8 cellular contexts compared by ENCODE assay signal in the genomic region with DNA sequence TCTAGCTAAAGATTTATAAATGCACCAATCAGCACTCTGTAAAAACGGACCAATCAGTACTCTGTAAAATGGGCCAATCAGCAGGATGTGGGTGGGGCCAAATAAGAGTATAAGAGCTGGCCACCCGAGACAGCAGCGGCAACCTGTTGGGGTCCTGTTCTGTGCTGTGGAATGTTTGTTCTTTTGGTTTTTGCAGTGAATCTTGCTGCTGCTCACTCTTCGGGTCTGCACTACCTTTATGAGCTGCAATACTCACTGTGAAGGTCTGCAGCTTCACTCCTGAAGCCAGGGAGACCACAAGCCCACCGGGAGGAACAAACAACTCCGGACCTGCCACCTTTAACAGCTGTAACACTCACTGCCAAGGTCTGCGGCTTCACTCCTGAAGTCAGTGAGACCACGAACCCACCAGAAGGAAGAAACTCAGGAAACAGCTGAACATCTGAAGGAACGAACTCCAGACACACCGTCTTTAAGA. TPM values are rescaled to one million over a fixed set of nuclear protein-coding genes. Genes with fewer than 3 reads are reported as not detected.
DNase-seq lines count a peak whose midpoint lies in the region; ATAC-seq, FAIRE-seq and TF ChIP-seq lines count a peak whose summit lies in the region.
"Not testable (repeated sequence)": the region's sequence is repeated elsewhere in the genome, so short reads cannot be mapped to it uniquely, and the experiment has no call there.

No MANE protein-coding gene starts in this region.

- not testable (repeated sequence) for TF ChIP-seq EP300 in upper lobe of left lung (IDR thresholded peaks at IDR 0.05)

- H3K36me3 ChIP-seq in mucosa of rectum (ENCODE audit: control insufficient read depth in 2 of 2, insufficient read depth in 2 of 2, low read length in 2 of 2); upper lobe of left lung: not testable (repeated sequence)

- H3K4me3 ChIP-seq in coronary artery (peak overlapping the region; percentile 44), mucosa of rectum (ENCODE audit: low read length in 2 of 2) (peak overlapping the region in 1 of 2 donors; percentile 43), upper lobe of left lung (peak overlapping the region in 3 of 4 donors; percentile 9 to 19 (median 19))

- not testable (repeated sequence) for H3K9ac ChIP-seq in mucosa of rectum (ENCODE audit: low read depth in 1 of 2, low read length in 2 of 2)

- not testable (repeated sequence) for H3K4me1 ChIP-seq in mucosa of rectum (ENCODE audit: control insufficient read depth in 2 of 2, insufficient read depth in 2 of 2, low read length in 2 of 2)
- peaks cover 12 to 35% (median 17%) of the 10 kb centered on the region in 4 donors for H3K4me1 ChIP-seq in upper lobe of left lung

- H3K36me3 Mint-ChIP-seq in T-helper 17 cell (ENCODE audit: low read depth); activated CD8-positive, alpha-beta T cell treated with anti-CD3 and anti-CD28 coated beads for 36 hours (ENCODE audit: low read depth); activated T-helper 2 cell treated with anti-CD3 and anti-CD28 coated beads, Interferon-gamma antibody, Interleukin-2, Interleukin-4, amounts not matched to agents 10 μg/mL and 5 μg/mL and 100 μg/mL, durations not matched to agents 14 hours and 24 hours and 36 hours (ENCODE audit: low read depth): not testable (repeated sequence)

- TF ChIP-seq POLR2A in GM12891 (IDR thresholded peaks at IDR 0.05; ENCODE audit: low read depth, low read length) (peak; percentile 62; the same call in 1 of the 2 replicates), upper lobe of left lung (IDR thresholded peaks at IDR 0.05) (peak in 1 of 4 donors; percentile 67)

- TF ChIP-seq CTCF in activated CD8-positive, alpha-beta T cell treated with anti-CD3 and anti-CD28 coated beads for 36 hours (IDR thresholded peaks at IDR 0.05); coronary artery (IDR thresholded peaks at IDR 0.05); upper lobe of left lung (IDR thresholded peaks at IDR 0.05): not testable (repeated sequence)

- H3K4me1 Mint-ChIP-seq in T-helper 17 cell: peaks cover 24% of the 10 kb centered on the region
- peaks cover 36% of the 10 kb centered on the region for H3K4me1 Mint-ChIP-seq in activated CD8-positive, alpha-beta T cell treated with anti-CD3 and anti-CD28 coated beads for 36 hours (ENCODE audit: low read depth)
- H3K4me1 Mint-ChIP-seq in activated T-helper 2 cell treated with anti-CD3 and anti-CD28 coated beads, Interferon-gamma antibody, Interleukin-2, Interleukin-4, amounts not matched to agents 10 μg/mL and 5 μg/mL and 100 μg/mL, durations not matched to agents 14 hours and 24 hours and 36 hours (ENCODE audit: low read depth): peaks cover 25% of the 10 kb centered on the region

- ATAC-seq in T-helper 17 cell: peak; percentile 21
- ATAC-seq in activated CD8-positive, alpha-beta T cell treated with anti-CD3 and anti-CD28 coated beads for 36 hours: peak; percentile 34
- ATAC-seq in upper lobe of left lung (ENCODE audit: low FRiP score in 2 of 2): not testable (repeated sequence)

- WGBS in upper lobe of left lung, 2 donors: 57 to 73% methylated on average over 10 of the region's 10 CpGs

- H3K27me3 Mint-ChIP-seq in T-helper 17 cell: peaks cover 21% of the 10 kb centered on the region
- H3K27me3 Mint-ChIP-seq in activated CD8-positive, alpha-beta T cell treated with anti-CD3 and anti-CD28 coated beads for 36 hours: peaks cover 42% of the 10 kb centered on the region
- peaks cover 80% of the 10 kb centered on the region for H3K27me3 Mint-ChIP-seq in activated T-helper 2 cell treated with anti-CD3 and anti-CD28 coated beads, Interferon-gamma antibody, Interleukin-2, Interleukin-4, amounts not matched to agents 10 μg/mL and 5 μg/mL and 100 μg/mL, durations not matched to agents 14 hours and 24 hours and 36 hours (ENCODE audit: low read depth)

- FAIRE-seq in GM12891 (lab: Jason Lieb, UNC): peak; percentile 51

- H3K9me3 Mint-ChIP-seq in activated CD8-positive, alpha-beta T cell treated with anti-CD3 and anti-CD28 coated beads for 36 hours; activated T-helper 2 cell treated with anti-CD3 and anti-CD28 coated beads, Interferon-gamma antibody, Interleukin-2, Interleukin-4, amounts not matched to agents 10 μg/mL and 5 μg/mL and 100 μg/mL, durations not matched to agents 14 hours and 24 hours and 36 hours: not testable (repeated sequence)

- peak overlapping the region; percentile 90 for H3K4me3 Mint-ChIP-seq in T-helper 17 cell
- peak overlapping the region; percentile 71 for H3K4me3 Mint-ChIP-seq in activated CD8-positive, alpha-beta T cell treated with anti-CD3 and anti-CD28 coated beads for 36 hours
- H3K4me3 Mint-ChIP-seq in activated T-helper 2 cell treated with anti-CD3 and anti-CD28 coated beads, Interferon-gamma antibody, Interleukin-2, Interleukin-4, amounts not matched to agents 10 μg/mL and 5 μg/mL and 100 μg/mL, durations not matched to agents 14 hours and 24 hours and 36 hours (ENCODE audit: low read depth): peak overlapping the region; percentile 51

- H3K27ac ChIP-seq in coronary artery (peak overlapping the region; percentile 43 to 63), mucosa of rectum (ENCODE audit: low read depth in 2 of 2, low read length in 2 of 2) (peak overlapping the region; percentile 12 to 28), upper lobe of left lung (peak overlapping the region in 1 of 4 donors; percentile 14)

- not testable (repeated sequence) for DNase-seq in GM12891 (ENCODE audit: insufficient read length, low spot score); activated T-helper 2 cell treated with anti-CD3 and anti-CD28 coated beads, Interferon-gamma antibody, Interleukin-2, Interleukin-4, amounts not matched to agents 10 μg/mL and 5 μg/mL and 100 μg/mL, durations not matched to agents 14 hours and 24 hours and 36 hours (ENCODE audit: low spot score); coronary artery (ENCODE audit: low spot score); upper lobe of left lung
- DNase-seq in T-helper 17 cell: peak in 2 of 3 donors; percentile 17 to 33
- peak; percentile 64 for DNase-seq in activated CD8-positive, alpha-beta T cell treated with anti-CD3 and anti-CD28 coated beads for 36 hours
- peak in 2 of 3 experiments; percentile 15 to 31 for DNase-seq in stimulated activated CD4-positive, alpha-beta T cell treated with anti-CD3 and anti-CD28 coated beads, TNF-alpha, amount 100 ng/mL, for 4 hours (ENCODE audit: low read depth in 3 of 3)

- not testable (repeated sequence) for H3K9me3 ChIP-seq in T-helper 17 cell (ENCODE audit: control insufficient read depth, low read length, poor library complexity, severe bottlenecking); mucosa of rectum (ENCODE audit: control insufficient read depth in 2 of 2, low read length in 2 of 2); upper lobe of left lung

- intact Hi-C loops in activated CD8-positive, alpha-beta T cell treated with anti-CD3 and anti-CD28 coated beads for 36 hours (cut with micrococcal nuclease); activated T-helper 2 cell treated with anti-CD3 and anti-CD28 coated beads, Interferon-gamma antibody, Interleukin-2, Interleukin-4, amounts not matched to agents 10 μg/mL and 5 μg/mL and 100 μg/mL, durations not matched to agents 14 hours and 24 hours and 36 hours (cut with micrococcal nuclease): not testable (repeated sequence)

- H3K27me3 ChIP-seq in mucosa of rectum (ENCODE audit: control insufficient read depth in 2 of 2, insufficient read depth in 2 of 2, low read length in 2 of 2); upper lobe of left lung: not testable (repeated sequence)

- H3K27ac Mint-ChIP-seq in T-helper 17 cell: peak overlapping the region; percentile 27
- not testable (repeated sequence) for H3K27ac Mint-ChIP-seq in activated CD8-positive, alpha-beta T cell treated with anti-CD3 and anti-CD28 coated beads for 36 hours; activated T-helper 2 cell treated with anti-CD3 and anti-CD28 coated beads, Interferon-gamma antibody, Interleukin-2, Interleukin-4, amounts not matched to agents 10 μg/mL and 5 μg/mL and 100 μg/mL, durations not matched to agents 14 hours and 24 hours and 36 hours

- CTCF ChIA-PET in activated CD8-positive, alpha-beta T cell treated with anti-CD3 and anti-CD28 coated beads for 36 hours (lab: Charles Lee): interaction anchor here (1.1 to 1.4 kb wide), 3 partner anchors 34 to 69 kb away, joined by 3 to 5 read pairs (median 5); no protein-coding TSS in a partner anchor

- POLR2A ChIA-PET in activated CD8-positive, alpha-beta T cell treated with anti-CD3 and anti-CD28 coated beads for 36 hours (lab: Charles Lee): interaction anchor here (1.0 to 1.2 kb wide), 3 partner anchors 9 to 51 kb away, joined by 3 to 5 read pairs (median 3); no protein-coding TSS in a partner anchor

TF ChIP-seq in GM12891, 5 proteins besides CTCF, POLR2A, EP300 and RAD21:
- TF ChIP-seq POLR2AphosphoS5 (IDR thresholded peaks at IDR 0.05; ENCODE audit: low read depth, low read length): peak; percentile 63; the same call in 1 of the 2 replicates

RNA-seq across cellular contexts. Expression of a gene that starts 1.9 kb away (rescaled TPM):
- 95.1 TPM for polyA plus RNA-seq in GM12891 (2012; ENCODE audit: low read depth, missing spikeins)
- 1 to 10 TPM; 5.2 to 8.3 TPM for total RNA-seq in T-helper 17 cell
- 1 to 10 TPM; 2.1 to 2.3 TPM for total RNA-seq in activated CD8-positive, alpha-beta T cell treated with anti-CD3 and anti-CD28 coated beads for 36 hours
- 1.1 and 1.3 TPM in 2 replicates for total RNA-seq in activated T-helper 2 cell treated with anti-CD3 and anti-CD28 coated beads, Interferon-gamma antibody, Interleukin-2, Interleukin-4, amounts not matched to agents 10 μg/mL and 5 μg/mL and 100 μg/mL, durations not matched to agents 14 hours and 24 hours and 36 hours
- total RNA-seq in upper lobe of left lung: 100 to 1,000 TPM in 3 of 6 donors, 10 to 100 TPM in 3; 53.4 to 222 (median 123) TPM

RNA-seq across cellular contexts. Expression of a gene that starts 43.8 kb away (rescaled TPM):
- polyA plus RNA-seq in GM12891 (2012; ENCODE audit: low read depth, missing spikeins): 14.9 TPM
- total RNA-seq in T-helper 17 cell (10 to 100 TPM; 12.0 to 12.4 TPM), upper lobe of left lung (10 to 100 TPM; 24.1 to 60.0 (median 32.2) TPM)
- total RNA-seq in activated CD8-positive, alpha-beta T cell treated with anti-CD3 and anti-CD28 coated beads for 36 hours: 10 to 100 TPM; 12.9 to 13.3 TPM
- 22.5 and 23.4 TPM in 2 replicates for total RNA-seq in activated T-helper 2 cell treated with anti-CD3 and anti-CD28 coated beads, Interferon-gamma antibody, Interleukin-2, Interleukin-4, amounts not matched to agents 10 μg/mL and 5 μg/mL and 100 μg/mL, durations not matched to agents 14 hours and 24 hours and 36 hours

Comparison
In these comparisons a context has a peak if more than half of its experiments do, and no peak if none do; other contexts are left out.
1. RNA of a gene that starts 1.9 kb away (total RNA-seq): 53.4 to 222 TPM in upper lobe of left lung; 5.2 to 8.3 TPM in T-helper 17 cell, 2.1 to 2.3 TPM in activated CD8-positive, alpha-beta T cell treated with anti-CD3 and anti-CD28 coated beads for 36 hours and 1.1 to 1.3 TPM in activated T-helper 2 cell treated with anti-CD3 and anti-CD28 coated beads, Interferon-gamma antibody, Interleukin-2, Interleukin-4, amounts not matched to agents 10 μg/mL and 5 μg/mL and 100 μg/mL, durations not matched to agents 14 hours and 24 hours and 36 hours; every median in the first group is over 4 times any median in the second.
2. Peak in every context shown above with its lines, with median percentiles within 50 percentile points of each other: H3K4me3 Mint-ChIP-seq.